In genomic region chr21:42540396-42540795, GRCh38 we compare ENCODE assay signal across 22 cellular contexts. TPM values are rescaled to one million over a fixed set of nuclear protein-coding genes. Genes with fewer than 3 reads are reported as not detected.
DNase-seq lines count a peak whose midpoint lies in the region; ATAC-seq and TF ChIP-seq lines count a peak whose summit lies in the region.
"Had no signal": no experiment of that assay in that cellular context is flagged by ENCODE, and none has a peak within 500 bp of the region (broad histone marks: within the 10 kb centered on the region; RNA-seq: fewer than 3 reads in every experiment).

No MANE protein-coding gene starts in this region.

- CTCF ChIA-PET in WTC11 (lab: Charles Lee) = interaction anchor here (0.5 to 4.4 kb wide), 4 partner anchors 14 to 282 kb away, joined by 3 to 14 read pairs (median 6); no protein-coding TSS in a partner anchor

- WGBS in heart right ventricle, 2 donors = 84 to 89% methylated on average over 8 of the region's 8 CpGs

- ATAC-seq in Right ventricle myocardium superior (ENCODE audit: poor library complexity) = no peak
- ATAC-seq in heart right ventricle = no peak
- no peak; the same call in 1 of the 2 replicates for ATAC-seq in WTC11
- no peak for ATAC-seq in mucosa of descending colon
- ATAC-seq in GM21381 (IDR thresholded peaks at IDR 0.05; ENCODE audit: unreplicated experiment) = no peak
- ATAC-seq: Panc1 had no signal

- H3K36me3 ChIP-seq in heart right ventricle = peaks cover 0 to 85% (median 7%) of the 10 kb centered on the region in 9 donors
- H3K36me3 ChIP-seq in mucosa of descending colon (ENCODE audit: low read depth) = no peaks in the 10 kb centered on the region
- H3K36me3 ChIP-seq: SJSA1 had no signal

- DNase-seq in Right ventricle myocardium superior (peak; percentile 24), heart right ventricle (no peak), WTC11 (ENCODE audit: low spot score) (no peak), neural crest cell (ENCODE audit: low read depth, low spot score) (no peak), mucosa of descending colon (no peak), UCSD-AML1 (lab: John Stamatoyannopoulos, UW; ENCODE audit: unreplicated experiment) (no peak)
- DNase-seq: 8988T; C1 segment of cervical spinal cord; Calu3; CD8-positive, alpha-beta memory T cell; DMS153; NCI-H1092 treated with DMSO at 0.1 percent for 48 hours; NCI-H146; NCI-H2029; NCI-H345; NCI-H524 treated with DMSO at 0.1 percent for 48 hours had no signal

- no peaks in the 10 kb centered on the region for H3K27me3 ChIP-seq in heart right ventricle
- H3K27me3 ChIP-seq: SJSA1 had no signal

- H3K4me3 Mint-ChIP-seq in WTC11 (no peak overlapping the region), neural crest cell (no peak overlapping the region)

- no peaks in the 10 kb centered on the region for H3K27me3 Mint-ChIP-seq in WTC11 (ENCODE audit: low read depth)
- no peaks in the 10 kb centered on the region for H3K27me3 Mint-ChIP-seq in neural crest cell (ENCODE audit: low read depth)
- H3K27me3 Mint-ChIP-seq: CD8-positive, alpha-beta memory T cell had no signal

- POLR2A ChIA-PET in WTC11 (lab: Charles Lee) = no interaction called here

- TF ChIP-seq CTCF in heart right ventricle (IDR thresholded peaks at IDR 0.05) (no peak), WTC11 (IDR thresholded peaks at IDR 0.05) (no peak), neural crest cell (conservative IDR thresholded peaks at IDR 0.05) (no peak), mucosa of descending colon (IDR thresholded peaks at IDR 0.05) (no peak)

- H3K27ac Mint-ChIP-seq in WTC11 (peak overlapping the region; percentile 73), neural crest cell (ENCODE audit: unreplicated experiment) (peak overlapping the region; percentile 89)

- H3K4me3 ChIP-seq in heart right ventricle (no peak overlapping the region), mucosa of descending colon (no peak overlapping the region)
- H3K4me3 ChIP-seq: SJSA1 had no signal

- intact Hi-C loops in Right ventricle myocardium superior (cut with DNase I) (no loop called here), heart right ventricle (cut with DNase I) (loop anchor here in 1 of 10 donors (10.0 kb wide), 1 partner anchor 56 kb away; no protein-coding TSS in a partner anchor), mucosa of descending colon (cut with DNase I, micrococcal nuclease) (no loop called here)

- H3K9me3 Mint-ChIP-seq in WTC11 (no peaks in the 10 kb centered on the region), neural crest cell (no peaks in the 10 kb centered on the region)
- H3K9me3 Mint-ChIP-seq: CD8-positive, alpha-beta memory T cell had no signal

- H3K4me1 ChIP-seq in heart right ventricle (peaks cover 0 to 7% (median 0%) of the 10 kb centered on the region in 9 donors), mucosa of descending colon (ENCODE audit: low read depth) (peaks cover 4% of the 10 kb centered on the region)
- H3K4me1 ChIP-seq: SJSA1 had no signal

- H3K27ac ChIP-seq in heart right ventricle = no peak overlapping the region
- H3K27ac ChIP-seq: KMS-11, SJSA1 had no signal

- H3K9me3 ChIP-seq in heart right ventricle (no peaks in the 10 kb centered on the region), mucosa of descending colon (no peaks in the 10 kb centered on the region)
- H3K9me3 ChIP-seq: SJSA1 had no signal

- H3K36me3 Mint-ChIP-seq in WTC11 (peaks cover 11% of the 10 kb centered on the region), neural crest cell (ENCODE audit: low read depth) (no peaks in the 10 kb centered on the region)

- peaks cover 10% of the 10 kb centered on the region for H3K4me1 Mint-ChIP-seq in WTC11
- H3K4me1 Mint-ChIP-seq in neural crest cell = peaks cover 5% of the 10 kb centered on the region

TF ChIP-seq in WTC11, 78 proteins besides CTCF, POLR2A, EP300 and RAD21:
- no peak for TF ChIP-seq ZNF219 (CRISPR knock-in tag; IDR thresholded peaks at IDR 0.05; ENCODE audit: borderline replicate concordance)
- no peak for TF ChIP-seq ZNF232 (CRISPR knock-in tag; IDR thresholded peaks at IDR 0.05)
- no peak for TF ChIP-seq SMAD3 (CRISPR knock-in tag; IDR thresholded peaks at IDR 0.05; ENCODE audit: borderline replicate concordance)
- TF ChIP-seq, protein P1, sequence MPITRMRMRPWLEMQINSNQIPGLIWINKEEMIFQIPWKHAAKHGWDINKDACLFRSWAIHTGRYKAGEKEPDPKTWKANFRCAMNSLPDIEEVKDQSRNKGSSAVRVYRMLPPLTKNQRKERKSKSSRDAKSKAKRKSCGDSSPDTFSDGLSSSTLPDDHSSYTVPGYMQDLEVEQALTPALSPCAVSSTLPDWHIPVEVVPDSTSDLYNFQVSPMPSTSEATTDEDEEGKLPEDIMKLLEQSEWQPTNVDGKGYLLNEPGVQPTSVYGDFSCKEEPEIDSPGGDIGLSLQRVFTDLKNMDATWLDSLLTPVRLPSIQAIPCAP (CRISPR knock-in tag; IDR thresholded peaks at IDR 0.05) = no peak
- TF ChIP-seq MLX (CRISPR knock-in tag; IDR thresholded peaks at IDR 0.05) = no peak

RNA-seq across cellular contexts. Expression of gene SLC37A1, which starts 26.7 kb away (rescaled TPM):
- total RNA-seq in Right ventricle myocardium superior = 3.8 TPM
- 10 to 100 TPM in 1 of 10 donors, 1 to 10 TPM in 9; 3.7 to 13.2 (median 5.7) TPM for total RNA-seq in heart right ventricle
- polyA plus RNA-seq in heart right ventricle = 1 to 10 TPM; 1.8 to 2.6 TPM
- total RNA-seq in WTC11 (2021) = 22.7 to 26.3 TPM (median 25.8 TPM) in 3 replicates
- total RNA-seq in neural crest cell = 9.1 and 9.9 TPM in 2 replicates
- total RNA-seq in mucosa of descending colon = 100 to 1,000 TPM in 1 of 3 donors, 10 to 100 TPM in 2; 52.3 to 179 (median 92.3) TPM

RNA-seq across cellular contexts. Expression of gene RSPH1, which starts 44.4 kb away (rescaled TPM):
- not detected for total RNA-seq in Right ventricle myocardium superior
- total RNA-seq in heart right ventricle = under 1 TPM in 2 of 10 donors, not detected in 8; 0.20 to 0.36 TPM
- polyA plus RNA-seq in heart right ventricle = under 1 TPM in 1 of 2 donors, not detected in 1; 0.06 TPM
- 0.11 to 0.30 TPM (median 0.16 TPM) in 3 replicates for total RNA-seq in WTC11 (2021)
- 0.65 and 1.0 TPM in 2 replicates for total RNA-seq in neural crest cell
- 1 to 10 TPM; 4.0 to 7.6 (median 4.5) TPM for total RNA-seq in mucosa of descending colon
- total RNA-seq: CD8-positive, alpha-beta memory T cell; H1; HT1080; SJSA1 had no signal
- polyA plus RNA-seq: CD8-positive, alpha-beta memory T cell had no signal
